18 cellular contexts compared by ENCODE assay signal in the genomic region with DNA sequence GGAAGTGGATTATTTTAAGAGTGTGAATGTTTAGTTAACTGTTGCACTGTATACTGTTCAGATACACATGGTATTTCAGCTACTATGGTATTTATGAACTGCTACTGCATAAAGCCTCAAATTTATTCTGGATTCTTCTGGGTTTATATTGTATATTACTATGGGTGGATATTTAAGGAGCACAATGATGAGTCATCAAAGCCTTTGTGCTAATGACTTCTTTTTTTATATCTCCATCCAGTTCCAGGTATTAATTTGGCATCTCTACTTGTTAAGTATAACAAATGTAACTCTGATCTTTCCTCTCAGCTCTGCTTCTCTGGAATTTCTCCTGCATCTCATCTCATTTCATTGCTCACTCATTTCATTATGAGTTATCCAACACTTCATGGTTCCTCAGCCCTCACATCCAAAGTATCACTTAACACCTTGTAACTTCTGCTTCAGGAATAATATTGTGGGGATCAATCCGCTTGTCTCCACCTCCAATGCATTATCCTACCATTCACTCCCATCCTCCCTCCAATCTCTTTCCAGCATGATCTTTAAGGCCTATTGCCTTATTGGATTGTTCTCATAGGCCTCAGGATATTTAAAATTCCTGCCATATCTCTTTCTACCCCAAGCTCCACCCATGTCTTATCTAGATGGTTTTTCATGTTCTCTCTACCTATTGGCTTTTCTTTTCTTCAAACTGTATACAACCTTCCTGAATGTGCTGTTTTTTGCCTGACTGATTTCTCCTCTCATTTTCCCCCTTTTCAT. TPM values are rescaled to one million over a fixed set of nuclear protein-coding genes. Genes with fewer than 3 reads are reported as not detected.
DNase-seq lines count a peak whose midpoint lies in the region; ATAC-seq, FAIRE-seq and TF ChIP-seq lines count a peak whose summit lies in the region.
"Had no signal": no experiment of that assay in that cellular context is flagged by ENCODE, and none has a peak within 500 bp of the region (broad histone marks: within the 10 kb centered on the region; RNA-seq: fewer than 3 reads in every experiment).

No MANE protein-coding gene starts in this region.

- no peak overlapping the region for H3K4me3 Mint-ChIP-seq in activated CD4-positive, alpha-beta T cell treated with anti-CD3 and anti-CD28 coated beads for 36 hours
- H3K4me3 Mint-ChIP-seq in activated CD4-positive, alpha-beta T cell treated with anti-CD3 and anti-CD28 coated beads, Interleukin-2, amount 10 ng/mL, durations not matched to agents 7 days and 5 days, result no peak overlapping the region
- H3K4me3 Mint-ChIP-seq in activated B cell treated with CpG ODN at 0.5 μM for 24 hours (peak overlapping the region; percentile 1), naive B cell (peak overlapping the region in 2 of 8 donors; percentile 0 to 21)
- H3K4me3 Mint-ChIP-seq: activated CD4-positive, alpha-beta memory T cell treated with anti-CD3 and anti-CD28 coated beads, Interleukin-2, amount 10 ng/mL, durations not matched to agents 7 days and 5 days; type B pancreatic cell had no signal

- ATAC-seq in activated CD4-positive, alpha-beta T cell treated with anti-CD3 and anti-CD28 coated beads for 36 hours, result no peak
- no peak for ATAC-seq in activated B cell treated with CpG ODN at 0.5 μM for 24 hours (ENCODE audit: low read depth)
- ATAC-seq in naive B cell (ENCODE audit: low read depth in 2 of 2), result no peak
- ATAC-seq in HG02870 (IDR thresholded peaks at IDR 0.05; ENCODE audit: unreplicated experiment), result no peak
- ATAC-seq in HG02840 (IDR thresholded peaks at IDR 0.05; ENCODE audit: low FRiP score, unreplicated experiment), result no peak

- peaks cover 6% of the 10 kb centered on the region for H3K9me3 Mint-ChIP-seq in activated CD4-positive, alpha-beta T cell treated with anti-CD3 and anti-CD28 coated beads for 36 hours (ENCODE audit: low read depth)
- peaks cover 6% of the 10 kb centered on the region for H3K9me3 Mint-ChIP-seq in activated CD4-positive, alpha-beta T cell treated with anti-CD3 and anti-CD28 coated beads, Interleukin-2, amount 10 ng/mL, durations not matched to agents 7 days and 5 days
- H3K9me3 Mint-ChIP-seq in activated B cell treated with CpG ODN at 0.5 μM for 24 hours (peaks cover 5% of the 10 kb centered on the region), naive B cell (peaks cover 0 to 6% (median 3%) of the 10 kb centered on the region in 7 donors)

- peak; percentile 6 for FAIRE-seq in H54 (lab: Jason Lieb, UNC)
- FAIRE-seq: G401.6, TTC549 had no signal

- peak overlapping the region; percentile 2 for H3K27ac Mint-ChIP-seq in activated CD4-positive, alpha-beta T cell treated with anti-CD3 and anti-CD28 coated beads for 36 hours
- no peak overlapping the region for H3K27ac Mint-ChIP-seq in activated CD4-positive, alpha-beta T cell treated with anti-CD3 and anti-CD28 coated beads, Interleukin-2, amount 10 ng/mL, durations not matched to agents 7 days and 5 days
- H3K27ac Mint-ChIP-seq in activated B cell treated with CpG ODN at 0.5 μM for 24 hours (peak overlapping the region; percentile 3), naive B cell (peak overlapping the region in 5 of 6 donors; percentile 1 to 87 (median 57))
- H3K27ac Mint-ChIP-seq: activated CD4-positive, alpha-beta memory T cell treated with anti-CD3 and anti-CD28 coated beads, Interleukin-2, amount 10 ng/mL, durations not matched to agents 7 days and 5 days; activated T-helper 2 cell treated with anti-CD3 and anti-CD28 coated beads, Interferon-gamma antibody, Interleukin-2, Interleukin-4, amounts not matched to agents 10 μg/mL and 5 μg/mL and 100 μg/mL, durations not matched to agents 14 hours and 24 hours and 36 hours; type B pancreatic cell had no signal

- no peak for DNase-seq in activated CD4-positive, alpha-beta T cell treated with anti-CD3 and anti-CD28 coated beads for 36 hours
- DNase-seq in activated CD4-positive, alpha-beta T cell treated with anti-CD3 and anti-CD28 coated beads, Interleukin-2, amount 10 ng/mL, durations not matched to agents 7 days and 5 days, result no peak
- DNase-seq in H54 (ENCODE audit: insufficient read length, low spot score), result no peak
- DNase-seq in activated B cell treated with CpG ODN at 0.5 μM for 24 hours, result no peak
- DNase-seq in naive B cell, result no peak
- no peak for DNase-seq in activated CD8-positive, alpha-beta memory T cell treated with anti-CD3 and anti-CD28 coated beads for 24 hours
- DNase-seq: activated CD4-positive, alpha-beta memory T cell treated with anti-CD3 and anti-CD28 coated beads, Interleukin-2, amount 10 ng/mL, durations not matched to agents 7 days and 5 days; cortex of kidney; islet precursor cell; Kasumi-1; NCI-H1694 treated with DMSO at 0.1 percent for 48 hours; NCI-H446 treated with DMSO at 0.1 percent for 48 hours had no signal

- H3K27me3 Mint-ChIP-seq in activated CD4-positive, alpha-beta T cell treated with anti-CD3 and anti-CD28 coated beads for 36 hours, result no peaks in the 10 kb centered on the region
- no peaks in the 10 kb centered on the region for H3K27me3 Mint-ChIP-seq in activated CD4-positive, alpha-beta T cell treated with anti-CD3 and anti-CD28 coated beads, Interleukin-2, amount 10 ng/mL, durations not matched to agents 7 days and 5 days
- H3K27me3 Mint-ChIP-seq in activated B cell treated with CpG ODN at 0.5 μM for 24 hours (no peaks in the 10 kb centered on the region), naive B cell (no peaks in the 10 kb centered on the region)
- H3K27me3 Mint-ChIP-seq: activated CD4-positive, alpha-beta memory T cell treated with anti-CD3 and anti-CD28 coated beads, Interleukin-2, amount 10 ng/mL, durations not matched to agents 7 days and 5 days had no signal

- CTCF ChIA-PET in activated CD4-positive, alpha-beta T cell treated with anti-CD3 and anti-CD28 coated beads for 36 hours (lab: Charles Lee), result interaction anchor here (0.6 to 1.4 kb wide), 3 partner anchors 15 to 720 kb away, joined by 3 to 5 read pairs (median 4); no protein-coding TSS in a partner anchor
- CTCF ChIA-PET in activated CD4-positive, alpha-beta T cell treated with anti-CD3 and anti-CD28 coated beads, Interleukin-2, amount 10 ng/mL, durations not matched to agents 7 days and 5 days (lab: Charles Lee), result no interaction called here
- CTCF ChIA-PET in activated B cell treated with CpG ODN at 0.5 μM for 24 hours (lab: Charles Lee), result no interaction called here

- no peak for TF ChIP-seq CTCF in activated B cell treated with CpG ODN at 0.5 μM for 24 hours (IDR thresholded peaks at IDR 0.05)

- POLR2A ChIA-PET in activated CD4-positive, alpha-beta T cell treated with anti-CD3 and anti-CD28 coated beads for 36 hours (lab: Charles Lee), result no interaction called here
- POLR2A ChIA-PET in activated CD4-positive, alpha-beta T cell treated with anti-CD3 and anti-CD28 coated beads, Interleukin-2, amount 10 ng/mL, durations not matched to agents 7 days and 5 days (lab: Charles Lee), result no interaction called here
- POLR2A ChIA-PET in activated B cell treated with CpG ODN at 0.5 μM for 24 hours (lab: Charles Lee), result interaction anchor here (1.0 kb wide), 1 partner anchor 14 kb away, joined by 3 read pairs; no protein-coding TSS in a partner anchor

- TF ChIP-seq POLR2A in H54 (IDR thresholded peaks at IDR 0.05; ENCODE audit: low read depth, low read length), result no peak

- intact Hi-C loops in activated CD4-positive, alpha-beta T cell treated with anti-CD3 and anti-CD28 coated beads for 36 hours (cut with DNase I, micrococcal nuclease), result no loop called here
- intact Hi-C loops in activated B cell treated with CpG ODN at 0.5 μM for 24 hours (cut with micrococcal nuclease), result loop anchor here (2.0 to 5.0 kb wide), 2 partner anchors 16 to 33 kb away; no protein-coding TSS in a partner anchor

- H3K4me1 Mint-ChIP-seq in activated CD4-positive, alpha-beta T cell treated with anti-CD3 and anti-CD28 coated beads for 36 hours, result peaks cover 63% of the 10 kb centered on the region
- peaks cover 40% of the 10 kb centered on the region for H3K4me1 Mint-ChIP-seq in activated CD4-positive, alpha-beta T cell treated with anti-CD3 and anti-CD28 coated beads, Interleukin-2, amount 10 ng/mL, durations not matched to agents 7 days and 5 days
- H3K4me1 Mint-ChIP-seq in activated B cell treated with CpG ODN at 0.5 μM for 24 hours (peaks cover 80% of the 10 kb centered on the region), naive B cell (peaks cover 66 to 92% (median 89%) of the 10 kb centered on the region in 3 donors)

- peaks cover 10% of the 10 kb centered on the region for H3K36me3 Mint-ChIP-seq in activated CD4-positive, alpha-beta T cell treated with anti-CD3 and anti-CD28 coated beads for 36 hours (ENCODE audit: low read depth)
- H3K36me3 Mint-ChIP-seq in activated CD4-positive, alpha-beta T cell treated with anti-CD3 and anti-CD28 coated beads, Interleukin-2, amount 10 ng/mL, durations not matched to agents 7 days and 5 days (ENCODE audit: low read depth), result peaks cover 21% of the 10 kb centered on the region
- H3K36me3 Mint-ChIP-seq in activated B cell treated with CpG ODN at 0.5 μM for 24 hours (ENCODE audit: low read depth), result peaks cover 10% of the 10 kb centered on the region
- H3K36me3 Mint-ChIP-seq in naive B cell, result peaks cover 7 to 9% of the 10 kb centered on the region in 2 donors
- H3K36me3 Mint-ChIP-seq: type B pancreatic cell had no signal

RNA-seq across cellular contexts. Expression of a gene that starts 7.0 kb away (rescaled TPM):
- total RNA-seq in activated CD4-positive, alpha-beta T cell treated with anti-CD3 and anti-CD28 coated beads for 36 hours, result 10 to 100 TPM; 31.7 to 33.1 TPM
- total RNA-seq in activated CD4-positive, alpha-beta T cell treated with anti-CD3 and anti-CD28 coated beads, Interleukin-2, amount 10 ng/mL, durations not matched to agents 7 days and 5 days, result 10 to 100 TPM; 53.0 to 53.7 TPM
- total RNA-seq in activated B cell treated with CpG ODN at 0.5 μM for 24 hours, result 90.7 and 113 TPM in 2 replicates
- polyA plus RNA-seq in naive B cell (ENCODE audit: low read depth in 6 of 6), result 10 to 100 TPM; 54.5 to 83.5 (median 68.2) TPM
